Comparison of ENCODE assay signal across 1 cellular context in the genomic region with DNA sequence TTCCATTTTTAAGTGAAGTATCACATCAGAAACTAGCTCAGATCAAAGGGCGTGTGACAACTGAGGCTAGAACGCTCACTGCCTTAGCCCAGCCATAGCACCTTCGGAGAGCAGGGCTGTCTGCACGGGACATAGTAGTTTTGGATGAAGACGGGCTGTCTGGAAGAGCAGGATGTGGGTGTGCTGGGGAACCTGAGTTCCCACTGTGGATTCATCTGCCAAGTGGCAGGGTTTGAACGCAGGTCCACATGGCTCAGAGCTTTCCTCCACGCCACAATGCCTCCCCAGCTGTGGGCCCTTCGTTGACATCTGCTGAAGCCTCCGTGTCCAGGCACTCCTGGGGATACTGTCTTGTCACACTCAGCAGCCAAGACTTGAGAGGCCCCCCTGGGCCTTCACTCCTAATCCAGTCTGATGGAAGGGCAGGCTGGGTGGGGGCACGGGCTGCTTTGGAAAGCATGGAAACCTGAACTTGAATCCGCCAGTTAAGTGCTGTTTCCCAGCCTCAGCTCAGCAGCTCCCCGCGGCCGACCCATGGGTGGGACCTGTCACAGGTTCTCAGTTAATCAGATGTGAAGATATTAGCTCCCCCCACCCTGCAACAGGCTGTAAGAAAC.
TF ChIP-seq lines count a peak whose summit lies in the region.

No MANE protein-coding gene starts in this region.

TF ChIP-seq in SK-N-SH treated with all-trans-retinoic acid at 6 μM for 48 hours, 23 proteins besides CTCF, POLR2A, EP300 and RAD21 (continued from another document):
- TF ChIP-seq TSHZ2 (CRISPR knock-in tag; IDR thresholded peaks at IDR 0.05) (no peak), ZNF8 (CRISPR knock-in tag; IDR thresholded peaks at IDR 0.05) (no peak), OSR1 (CRISPR knock-in tag; IDR thresholded peaks at IDR 0.05) (no peak), CSRNP3 (CRISPR knock-in tag; IDR thresholded peaks at IDR 0.05) (no peak)
